10 cellular contexts compared by ENCODE assay signal in the genomic region with DNA sequence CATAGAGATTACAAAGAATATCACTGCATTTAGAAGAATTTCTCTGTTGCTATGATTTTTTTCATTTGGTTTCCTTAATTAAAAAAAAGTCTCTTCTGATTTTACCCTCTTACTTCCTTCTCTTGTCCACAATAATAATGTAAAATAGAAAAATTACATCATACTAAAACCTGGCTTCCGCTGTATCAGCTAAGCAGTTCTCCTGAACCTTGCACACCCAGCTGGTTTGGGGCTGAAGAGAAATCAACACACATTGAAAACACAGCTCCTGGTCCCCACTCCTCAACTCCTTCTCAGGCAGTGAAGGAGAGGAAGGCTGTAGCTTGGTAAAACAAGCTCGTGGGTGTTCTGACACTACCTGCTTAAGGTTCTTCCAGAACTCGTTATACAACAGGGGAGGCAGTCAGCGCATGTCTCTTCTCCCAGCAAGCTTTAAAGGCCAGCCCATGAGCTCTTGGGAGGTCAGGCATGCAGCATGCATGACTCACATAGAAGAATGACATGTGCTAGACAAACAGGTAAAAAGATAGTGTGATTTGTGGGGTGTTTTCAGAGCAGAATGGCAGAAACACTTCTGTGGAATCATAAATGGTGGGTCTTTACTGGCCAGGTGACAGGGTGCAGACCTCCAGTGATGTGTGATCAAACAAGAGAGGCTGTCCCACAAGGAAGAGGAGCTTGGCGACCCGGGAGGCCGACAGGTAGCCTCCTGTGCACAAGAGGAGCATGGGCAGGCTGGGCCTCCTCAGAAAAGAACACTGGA.
DNase-seq lines count a peak whose midpoint lies in the region; TF ChIP-seq lines count a peak whose summit lies in the region.
"Had no signal": no experiment of that assay in that cellular context is flagged by ENCODE, and none has a peak within 500 bp of the region (broad histone marks: within the 10 kb centered on the region; RNA-seq: fewer than 3 reads in every experiment).

No MANE protein-coding gene starts in this region.

- peaks cover 40% of the 10 kb centered on the region for H3K4me1 ChIP-seq in hepatocyte (ENCODE audit: insufficient read depth)

- in situ Hi-C loops in G401 (cut with HindIII; ENCODE audit: low sequenced_read_pairs) = no loop called here

- H3K27me3 ChIP-seq in hepatocyte = no peaks in the 10 kb centered on the region

- peak overlapping the region; percentile 13 for H3K27ac ChIP-seq in VCaP
- H3K27ac ChIP-seq in hepatocyte = peak overlapping the region; percentile 90
- H3K27ac ChIP-seq in skin epidermis = peak overlapping the region in 15 of 21 experiments; percentile 18 to 78 (median 50)

- no peak for TF ChIP-seq CTCF in VCaP (conservative IDR thresholded peaks at IDR 0.05)
- no peak for TF ChIP-seq CTCF in hepatocyte (IDR thresholded peaks at IDR 0.05; ENCODE audit: poor library complexity)

- no peak overlapping the region for H3K4me3 ChIP-seq in hepatocyte
- no peak overlapping the region for H3K4me3 ChIP-seq in skin epidermis

- no peaks in the 10 kb centered on the region for H3K9me3 ChIP-seq in hepatocyte (ENCODE audit: low read depth)

- H3K79me2 ChIP-seq in hepatocyte = peaks cover 15% of the 10 kb centered on the region

- peak overlapping the region; percentile 49 for H3K4me2 ChIP-seq in hepatocyte

- WGBS in hepatocyte (ENCODE audit: low lambda C conversion rate, missing lambda C conversion rate) = 65% methylated on average over 7 of the region's 7 CpGs

- H3K36me3 ChIP-seq in hepatocyte (replicated peaks; ENCODE audit: insufficient read depth, low read depth) = no peaks in the 10 kb centered on the region

- H3K9me2 ChIP-seq in hepatocyte (replicated peaks; ENCODE audit: insufficient read depth) = no peaks in the 10 kb centered on the region

- no peak overlapping the region for H2AFZ ChIP-seq in hepatocyte

- DNase-seq in G401 (ENCODE audit: low spot score) (peak; percentile 29), hepatocyte (ENCODE audit: low spot score) (peak; percentile 75), amygdala (lab: John Stamatoyannopoulos, UW) (no peak), NCI-H748 (lab: John Stamatoyannopoulos, UW; ENCODE audit: unreplicated experiment) (no peak), AG08396 (ENCODE audit: low spot score) (no peak)
- DNase-seq: NCI-H1092 treated with DMSO at 0.1 percent for 48 hours; retina; stimulated activated CD4-positive, alpha-beta T cell treated with anti-CD3 and anti-CD28 coated beads, Interleukin-4, amount 100 ng/mL, for 4 hours had no signal

- no peaks in the 10 kb centered on the region for H4K20me1 ChIP-seq in hepatocyte (ENCODE audit: insufficient read depth, poor library complexity, severe bottlenecking)

Comparison
In these comparisons a context has a peak if more than half of its experiments do, and no peak if none do; other contexts are left out.
1. DNase-seq: peak in G401 (single experiment) and hepatocyte (single experiment); none in amygdala (0 of 56), NCI-H748 (single experiment) and AG08396 (single experiment).
2. H3K27ac ChIP-seq: peak in every context shown above with its lines; median percentile 90 in hepatocyte; 50 in skin epidermis; 13 in VCaP.